In genomic region chr1:220879090-220879508, GRCh38 we compare ENCODE assay signal across 8 cellular contexts. TPM values are rescaled to one million over a fixed set of nuclear protein-coding genes. Genes with fewer than 3 reads are reported as not detected.
DNase-seq lines count a peak whose midpoint lies in the region; ATAC-seq and TF ChIP-seq lines count a peak whose summit lies in the region.

A gene with protein sequence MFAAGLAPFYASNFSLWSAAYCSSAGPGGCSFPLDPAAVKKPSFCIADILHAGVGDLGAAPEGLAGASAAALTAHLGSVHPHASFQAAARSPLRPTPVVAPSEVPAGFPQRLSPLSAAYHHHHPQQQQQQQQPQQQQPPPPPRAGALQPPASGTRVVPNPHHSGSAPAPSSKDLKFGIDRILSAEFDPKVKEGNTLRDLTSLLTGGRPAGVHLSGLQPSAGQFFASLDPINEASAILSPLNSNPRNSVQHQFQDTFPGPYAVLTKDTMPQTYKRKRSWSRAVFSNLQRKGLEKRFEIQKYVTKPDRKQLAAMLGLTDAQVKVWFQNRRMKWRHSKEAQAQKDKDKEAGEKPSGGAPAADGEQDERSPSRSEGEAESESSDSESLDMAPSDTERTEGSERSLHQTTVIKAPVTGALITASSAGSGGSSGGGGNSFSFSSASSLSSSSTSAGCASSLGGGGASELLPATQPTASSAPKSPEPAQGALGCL (plus strand): TSS chr1:220879443. CDS start chr1:220879858, 415 bp downstream.

- no peaks in the 10 kb centered on the region for H3K79me2 ChIP-seq in MM.1S (ENCODE audit: low read length)

- peaks cover 28% of the 10 kb centered on the region for H3K4me1 Mint-ChIP-seq in activated CD4-positive, alpha-beta T cell treated with anti-CD3 and anti-CD28 coated beads, Interleukin-2, amount 10 ng/mL, durations not matched to agents 7 days and 5 days
- peaks cover 32% of the 10 kb centered on the region for H3K4me1 Mint-ChIP-seq in activated CD8-positive, alpha-beta memory T cell treated with anti-CD3 and anti-CD28 coated beads, Interleukin-2, amount 10 ng/mL, durations not matched to agents 7 days and 5 days

- H3K27me3 Mint-ChIP-seq in activated CD4-positive, alpha-beta T cell treated with anti-CD3 and anti-CD28 coated beads, Interleukin-2, amount 10 ng/mL, durations not matched to agents 7 days and 5 days, result peaks cover 81% of the 10 kb centered on the region
- H3K27me3 Mint-ChIP-seq in activated CD8-positive, alpha-beta memory T cell treated with anti-CD3 and anti-CD28 coated beads, Interleukin-2, amount 10 ng/mL, durations not matched to agents 7 days and 5 days, result peaks cover 80% of the 10 kb centered on the region

- H3K4me3 ChIP-seq in HAP-1, result peak within 1 kb of the TSS; percentile 65
- H3K4me3 ChIP-seq in MM.1S (ENCODE audit: low read length), result peak within 1 kb of the TSS; percentile 88
- H3K4me3 ChIP-seq in fibroblast of the aortic adventitia (ENCODE audit: low read depth, low read length), result peak within 1 kb of the TSS; percentile 85
- peak within 1 kb of the TSS; percentile 84 for H3K4me3 ChIP-seq in urinary bladder (ENCODE audit: low read depth, low read length)

- peak; percentile 73 for ATAC-seq in activated CD8-positive, alpha-beta memory T cell treated with anti-CD3 and anti-CD28 coated beads, Interleukin-2, amount 10 ng/mL, durations not matched to agents 7 days and 5 days

- H3K9me3 ChIP-seq in HAP-1, result no peaks in the 10 kb centered on the region
- H3K9me3 ChIP-seq in MM.1S (replicated peaks; ENCODE audit: insufficient read depth, low read length), result no peaks in the 10 kb centered on the region

- peak within 1 kb of the TSS; percentile 79 for H3K4me2 ChIP-seq in MM.1S (ENCODE audit: low read depth, low read length)

- peaks cover 4% of the 10 kb centered on the region for H3K36me3 Mint-ChIP-seq in activated CD4-positive, alpha-beta T cell treated with anti-CD3 and anti-CD28 coated beads, Interleukin-2, amount 10 ng/mL, durations not matched to agents 7 days and 5 days (ENCODE audit: low read depth)
- no peaks in the 10 kb centered on the region for H3K36me3 Mint-ChIP-seq in activated CD8-positive, alpha-beta memory T cell treated with anti-CD3 and anti-CD28 coated beads, Interleukin-2, amount 10 ng/mL, durations not matched to agents 7 days and 5 days

- H3K9me3 Mint-ChIP-seq in activated CD4-positive, alpha-beta T cell treated with anti-CD3 and anti-CD28 coated beads, Interleukin-2, amount 10 ng/mL, durations not matched to agents 7 days and 5 days, result no peaks in the 10 kb centered on the region
- no peaks in the 10 kb centered on the region for H3K9me3 Mint-ChIP-seq in activated CD8-positive, alpha-beta memory T cell treated with anti-CD3 and anti-CD28 coated beads, Interleukin-2, amount 10 ng/mL, durations not matched to agents 7 days and 5 days (ENCODE audit: low read depth)

- no peak for TF ChIP-seq CTCF in MM.1S (IDR thresholded peaks at IDR 0.05; ENCODE audit: low read length)
- no peak for TF ChIP-seq CTCF in fibroblast of the aortic adventitia (IDR thresholded peaks at IDR 0.05; ENCODE audit: insufficient read depth, low read length)

- H3K27me3 ChIP-seq in HAP-1 (ENCODE audit: low read depth), result no peaks in the 10 kb centered on the region
- no peaks in the 10 kb centered on the region for H3K27me3 ChIP-seq in MM.1S (replicated peaks; ENCODE audit: insufficient read depth, low read length)

- 0 out of 2 replicates have a peak, but pooled peaks cover 3% of the 10 kb centered on the region for H3F3A ChIP-seq in MM.1S (ENCODE audit: insufficient read depth, low read length)

- no peaks in the 10 kb centered on the region for H3K9me2 ChIP-seq in MM.1S (replicated peaks; ENCODE audit: insufficient read depth, low read length)

- H3K27ac ChIP-seq in MM.1S (ENCODE audit: low read length), result peak within 1 kb of the TSS; percentile 49; the same call in 1 of the 2 replicates
- H3K27ac ChIP-seq in urinary bladder (ENCODE audit: low read depth), result peak within 1 kb of the TSS; percentile 89

- H3K36me3 ChIP-seq in HAP-1 (replicated peaks) (no peaks in the 10 kb centered on the region; the same call in 1 of the 2 replicates), MM.1S (replicated peaks; ENCODE audit: insufficient read depth, low read length) (no peaks in the 10 kb centered on the region), urinary bladder (ENCODE audit: insufficient read depth) (no peaks in the 10 kb centered on the region)

- peak within 1 kb of the TSS; percentile 66; the same call in 1 of the 2 replicates for H3K9ac ChIP-seq in MM.1S (ENCODE audit: low read length)

- H4K20me1 ChIP-seq in MM.1S (ENCODE audit: insufficient read depth, low read length), result no peaks in the 10 kb centered on the region

- peaks cover 6% of the 10 kb centered on the region; the same call in 1 of the 2 replicates for H3K4me1 ChIP-seq in HAP-1
- peaks cover 7% of the 10 kb centered on the region; the same call in 1 of the 2 replicates for H3K4me1 ChIP-seq in MM.1S (ENCODE audit: low read length)
- H3K4me1 ChIP-seq in urinary bladder (ENCODE audit: insufficient read depth), result peaks cover 2% of the 10 kb centered on the region

- H3K4me3 Mint-ChIP-seq in activated CD4-positive, alpha-beta T cell treated with anti-CD3 and anti-CD28 coated beads, Interleukin-2, amount 10 ng/mL, durations not matched to agents 7 days and 5 days, result peak within 1 kb of the TSS; percentile 70
- H3K4me3 Mint-ChIP-seq in activated CD8-positive, alpha-beta memory T cell treated with anti-CD3 and anti-CD28 coated beads, Interleukin-2, amount 10 ng/mL, durations not matched to agents 7 days and 5 days, result peak within 1 kb of the TSS; percentile 58

- CTCF ChIA-PET in activated CD4-positive, alpha-beta T cell treated with anti-CD3 and anti-CD28 coated beads, Interleukin-2, amount 10 ng/mL, durations not matched to agents 7 days and 5 days (lab: Charles Lee), result interaction anchor here (0.9 kb wide), 1 partner anchor 75 kb away, joined by 3 read pairs; no protein-coding TSS in a partner anchor
- CTCF ChIA-PET in activated CD8-positive, alpha-beta memory T cell treated with anti-CD3 and anti-CD28 coated beads, Interleukin-2, amount 10 ng/mL, durations not matched to agents 7 days and 5 days (lab: Charles Lee), result no interaction called here

- peak within 1 kb of the TSS; percentile 25 for H3K27ac Mint-ChIP-seq in activated CD4-positive, alpha-beta T cell treated with anti-CD3 and anti-CD28 coated beads, Interleukin-2, amount 10 ng/mL, durations not matched to agents 7 days and 5 days
- H3K27ac Mint-ChIP-seq in activated CD8-positive, alpha-beta memory T cell treated with anti-CD3 and anti-CD28 coated beads, Interleukin-2, amount 10 ng/mL, durations not matched to agents 7 days and 5 days, result no peak within 1 kb of the TSS

- POLR2A ChIA-PET in activated CD4-positive, alpha-beta T cell treated with anti-CD3 and anti-CD28 coated beads, Interleukin-2, amount 10 ng/mL, durations not matched to agents 7 days and 5 days (lab: Charles Lee), result interaction anchor here (1.4 kb wide), 1 partner anchor 324 kb away, joined by 4 read pairs; no protein-coding TSS in a partner anchor

- DNase-seq in activated CD4-positive, alpha-beta T cell treated with anti-CD3 and anti-CD28 coated beads, Interleukin-2, amount 10 ng/mL, durations not matched to agents 7 days and 5 days, result peak; percentile 17
- DNase-seq in activated CD4-positive, alpha-beta T cell treated with anti-CD3 and anti-CD28 coated beads for 1 hour, result no peak
- peak; percentile 90 to 92 for DNase-seq in HAP-1 (ENCODE audit: low spot score in 2 of 2)
- peak; percentile 89 for DNase-seq in MM.1S
- DNase-seq in activated CD8-positive, alpha-beta memory T cell treated with anti-CD3 and anti-CD28 coated beads, Interleukin-2, amount 10 ng/mL, durations not matched to agents 7 days and 5 days, result peak; percentile 43
- DNase-seq in fibroblast of the aortic adventitia (ENCODE audit: low read depth), result peak; percentile 93
- peak; percentile 96 for DNase-seq in myocyte (ENCODE audit: low read depth)

- in situ Hi-C loops in HAP-1 (cut with MboI; ENCODE audit: low sequenced_read_pairs), result no loop called here

- H2AFZ ChIP-seq in MM.1S (ENCODE audit: low read length), result peak within 1 kb of the TSS; percentile 97

- WGBS in urinary bladder, result 1% methylated on average over 24 of the region's 24 CpGs

RNA-seq across cellular contexts. Expression of the gene that starts here (rescaled TPM):
- total RNA-seq in activated CD4-positive, alpha-beta T cell treated with anti-CD3 and anti-CD28 coated beads, Interleukin-2, amount 10 ng/mL, durations not matched to agents 7 days and 5 days, result under 1 TPM in 1 of 2 experiments, not detected in 1; 0.10 TPM
- total RNA-seq in activated CD8-positive, alpha-beta memory T cell treated with anti-CD3 and anti-CD28 coated beads, Interleukin-2, amount 10 ng/mL, durations not matched to agents 7 days and 5 days, result under 1 TPM in 1 of 2 experiments, not detected in 1; 0.77 TPM
- total RNA-seq in fibroblast of the aortic adventitia (ENCODE audit: low replicate concordance), result 4.1 and 25.4 TPM in 2 replicates
- total RNA-seq in myocyte, result 2.3 and 4.0 TPM in 2 replicates
- polyA plus RNA-seq in myocyte (2012), result 15.5 TPM
- 12.9 TPM for total RNA-seq in urinary bladder
- polyA plus RNA-seq in urinary bladder, result 8.2 TPM

Comparison
In these comparisons a context has a peak if more than half of its experiments do, and no peak if none do; other contexts are left out.
1. Peak in DNase-seq in activated CD4-positive, alpha-beta T cell treated with anti-CD3 and anti-CD28 coated beads, Interleukin-2, amount 10 ng/mL, durations not matched to agents 7 days and 5 days; RNA of the gene not detected or under 1 TPM.
2. Peak in DNase-seq and ATAC-seq in activated CD8-positive, alpha-beta memory T cell treated with anti-CD3 and anti-CD28 coated beads, Interleukin-2, amount 10 ng/mL, durations not matched to agents 7 days and 5 days; RNA of the gene not detected or under 1 TPM.